Comparison of ENCODE assay signal across 15 cellular contexts in the genomic region with DNA sequence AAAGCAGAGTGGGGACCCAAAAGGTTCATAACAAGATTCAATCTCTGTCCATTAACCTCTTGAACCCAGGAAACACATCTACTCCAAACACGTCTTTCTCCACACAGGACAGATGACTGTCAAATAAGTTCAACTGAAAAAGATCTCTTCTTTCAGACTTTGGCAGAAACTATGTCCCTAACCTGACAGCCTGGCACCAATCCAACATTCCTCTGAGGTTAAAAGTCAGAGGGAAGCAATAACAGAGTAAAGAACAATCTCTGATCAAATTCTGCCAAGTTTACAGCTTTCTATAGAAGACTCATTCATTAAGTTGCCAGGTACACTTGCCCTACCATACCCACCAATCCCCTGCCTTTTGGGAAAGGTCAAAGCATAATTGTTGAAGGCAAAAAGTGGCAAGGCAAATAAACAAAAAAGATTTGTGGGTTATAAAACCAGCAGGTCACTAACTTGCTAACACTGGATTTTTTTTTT. TPM values are rescaled to one million over a fixed set of nuclear protein-coding genes. Genes with fewer than 3 reads are reported as not detected.
DNase-seq lines count a peak whose midpoint lies in the region; TF ChIP-seq lines count a peak whose summit lies in the region.
"Had no signal": no experiment of that assay in that cellular context is flagged by ENCODE, and none has a peak within 500 bp of the region (broad histone marks: within the 10 kb centered on the region; RNA-seq: fewer than 3 reads in every experiment).

No MANE protein-coding gene starts in this region.

- H3K27me3 ChIP-seq in thyroid gland (no peaks in the 10 kb centered on the region), neural progenitor cell (no peaks in the 10 kb centered on the region)
- H3K27me3 ChIP-seq: foreskin keratinocyte had no signal

- peak overlapping the region in 1 of 3 donors; percentile 29 for H3K27ac ChIP-seq in thyroid gland
- no peak overlapping the region for H3K27ac ChIP-seq in neural progenitor cell
- H3K27ac ChIP-seq: foreskin keratinocyte, spleen had no signal

- peaks cover 2% of the 10 kb centered on the region for H3K4me1 Mint-ChIP-seq in neural progenitor cell

- no peaks in the 10 kb centered on the region for H3K9me3 Mint-ChIP-seq in neural progenitor cell
- H3K9me3 Mint-ChIP-seq: natural killer cell had no signal

- H3K36me3 ChIP-seq in thyroid gland (peaks cover 17 to 25% of the 10 kb centered on the region in 2 donors), neural progenitor cell (no peaks in the 10 kb centered on the region)

- H4K20me1 ChIP-seq in neural progenitor cell (ENCODE audit: low read depth): peaks cover 29% of the 10 kb centered on the region

- no peak overlapping the region for H3K4me2 ChIP-seq in neural progenitor cell

- H3F3A ChIP-seq in neural progenitor cell (ENCODE audit: low read depth): no peaks in the 10 kb centered on the region

- peaks cover 8 to 19% of the 10 kb centered on the region in 2 donors for H3K4me1 ChIP-seq in thyroid gland
- H3K4me1 ChIP-seq in neural progenitor cell: no peaks in the 10 kb centered on the region

- no peak for TF ChIP-seq POLR2A in thyroid gland (IDR thresholded peaks at IDR 0.05)

- no peak overlapping the region for H3K27ac Mint-ChIP-seq in neural progenitor cell
- H3K27ac Mint-ChIP-seq: natural killer cell had no signal

- H2AFZ ChIP-seq in neural progenitor cell (replicated peaks): no peak overlapping the region

- TF ChIP-seq CTCF in thyroid gland (IDR thresholded peaks at IDR 0.05) (no peak), neural progenitor cell (IDR thresholded peaks at IDR 0.05) (no peak)

- no peak overlapping the region for H3K4me3 ChIP-seq in thyroid gland (replicated peaks in 1 of 3)
- no peak overlapping the region for H3K4me3 ChIP-seq in neural progenitor cell
- H3K4me3 ChIP-seq: spleen had no signal

- H3K36me3 Mint-ChIP-seq in neural progenitor cell: peaks cover 17% of the 10 kb centered on the region

- H3K27me3 Mint-ChIP-seq in neural progenitor cell (ENCODE audit: insufficient read depth, low read depth): peaks cover 2% of the 10 kb centered on the region

- whole genome bisulfite sequencing in thyroid gland, 2 donors: 26 to 30% methylated on average over 1 of the region's 1 CpG

- H3K9ac ChIP-seq in neural progenitor cell: no peak overlapping the region

- DNase-seq in NCI-H2171 (lab: John Stamatoyannopoulos, UW) (peak; percentile 0), NCI-H2171 treated with DMSO at 0.1 percent for 48 hours (lab: John Stamatoyannopoulos, UW) (no peak), SW480 (ENCODE audit: low spot score) (peak; percentile 16), kidney glomerular epithelial cell (lab: John Stamatoyannopoulos, UW) (peak; percentile 44), thyroid gland (peak; percentile 63 to 70), DMS79 (lab: John Stamatoyannopoulos, UW) (no peak), NCI-H1694 treated with DMSO at 0.1 percent for 48 hours (lab: John Stamatoyannopoulos, UW) (no peak), neural progenitor cell (ENCODE audit: low spot score) (no peak)
- DNase-seq: COR-L47; effector CD8-positive, alpha-beta T cell; foreskin keratinocyte; natural killer cell; NCI-H1417 treated with DMSO at 0.1 percent for 48 hours; NCI-H774; spleen had no signal

- intact Hi-C loops in thyroid gland (cut with DNase I): no loop called here

- H3K79me2 ChIP-seq in neural progenitor cell (ENCODE audit: low read depth): peaks cover 40% of the 10 kb centered on the region

- no peak overlapping the region for H3K4me3 Mint-ChIP-seq in neural progenitor cell
- H3K4me3 Mint-ChIP-seq: natural killer cell had no signal

- H3K9me3 ChIP-seq in thyroid gland (no peaks in the 10 kb centered on the region), neural progenitor cell (ENCODE audit: low read depth) (no peaks in the 10 kb centered on the region)
- H3K9me3 ChIP-seq: spleen had no signal

RNA-seq across cellular contexts. Expression of a gene that starts 31.9 kb away (rescaled TPM):
- 10 to 100 TPM; 15.9 to 39.2 (median 23.2) TPM for total RNA-seq in thyroid gland
- 10.7 and 15.5 TPM in 2 replicates for total RNA-seq in neural progenitor cell (ENCODE audit: low replicate concordance)

RNA-seq across cellular contexts. Expression of a gene that starts 41.9 kb away (rescaled TPM):
- total RNA-seq in thyroid gland (1 to 10 TPM; 2.0 to 8.6 (median 5.6) TPM), neural progenitor cell (ENCODE audit: low replicate concordance) (3.8 and 11.3 TPM in 2 replicates)

RNA-seq across cellular contexts. Expression of a gene that starts 51.0 kb away (rescaled TPM):
- total RNA-seq in thyroid gland: 10 to 100 TPM; 10.2 to 17.9 (median 12.4) TPM
- 26.1 and 26.4 TPM in 2 replicates for total RNA-seq in neural progenitor cell (ENCODE audit: low replicate concordance)

Comparison
In these comparisons a context has a peak if more than half of its experiments do, and no peak if none do; other contexts are left out.
1. DNase-seq: peak in NCI-H2171 (single experiment), SW480 (single experiment), kidney glomerular epithelial cell (single experiment) and thyroid gland (2 of 2); none in NCI-H2171 treated with DMSO at 0.1 percent for 48 hours (single experiment), DMS79 (single experiment), NCI-H1694 treated with DMSO at 0.1 percent for 48 hours (single experiment) and neural progenitor cell (single experiment).